Comparison of ENCODE assay signal across 29 cellular contexts in the genomic region with DNA sequence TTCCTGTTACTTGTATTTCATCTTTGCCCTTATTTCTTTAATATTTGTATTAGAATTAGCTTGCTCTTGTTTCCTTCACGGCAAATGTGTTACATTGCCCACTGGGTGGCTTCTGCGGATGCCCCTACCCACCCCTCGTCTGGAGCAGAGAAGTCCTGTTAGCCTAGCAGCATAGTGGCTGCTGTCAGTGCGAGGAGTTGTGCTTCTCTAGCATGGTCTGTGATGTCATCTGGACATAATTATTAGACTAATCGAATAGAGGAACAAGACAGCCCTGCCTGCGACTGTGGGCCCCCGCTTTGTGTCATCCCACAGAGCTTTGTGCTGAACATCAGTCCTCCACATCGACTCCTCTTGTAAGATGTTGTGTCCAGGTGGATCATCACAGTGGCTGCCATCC.
DNase-seq lines count a peak whose midpoint lies in the region; ATAC-seq, FAIRE-seq and TF ChIP-seq lines count a peak whose summit lies in the region.
"Had no signal": no experiment of that assay in that cellular context is flagged by ENCODE, and none has a peak within 500 bp of the region (broad histone marks: within the 10 kb centered on the region; RNA-seq: fewer than 3 reads in every experiment).

No MANE protein-coding gene starts in this region.

- no peak for TF ChIP-seq CTCF in glutamatergic neuron (IDR thresholded peaks at IDR 0.05; ENCODE audit: partially characterized antibody, unreplicated experiment)
- no peak for TF ChIP-seq CTCF in gastrocnemius medialis (IDR thresholded peaks at IDR 0.05 in 4 of 5, conservative IDR thresholded peaks at IDR 0.05 in 1 of 5)
- TF ChIP-seq CTCF in MM.1S (IDR thresholded peaks at IDR 0.05; ENCODE audit: low read length), result no peak
- TF ChIP-seq CTCF in GM13977 (IDR thresholded peaks at IDR 0.05; ENCODE audit: extremely low read depth, insufficient read depth, missing control alignments), result no peak

- intact Hi-C loops in CD4-positive, alpha-beta memory T cell (cut with micrococcal nuclease), result no loop called here
- intact Hi-C loops in gastrocnemius medialis (cut with DNase I; ENCODE audit: low total_unique reads), result no loop called here

- no peaks in the 10 kb centered on the region for H3K9me2 ChIP-seq in MM.1S (replicated peaks; ENCODE audit: insufficient read depth, low read length)

- peaks cover 22% of the 10 kb centered on the region for H3K36me3 ChIP-seq in CD4-positive, alpha-beta memory T cell (ENCODE audit: insufficient read depth, low read length)
- H3K36me3 ChIP-seq in gastrocnemius medialis (peaks cover 0 to 14% of the 10 kb centered on the region in 2 donors), MM.1S (replicated peaks; ENCODE audit: insufficient read depth, low read length) (peaks cover 20% of the 10 kb centered on the region)

- no peaks in the 10 kb centered on the region for H3K9me3 Mint-ChIP-seq in CD4-positive, alpha-beta memory T cell
- H3K9me3 Mint-ChIP-seq in glutamatergic neuron (ENCODE audit: unreplicated experiment), result peaks cover 3% of the 10 kb centered on the region
- H3K9me3 Mint-ChIP-seq: activated CD4-positive, alpha-beta memory T cell treated with anti-CD3 and anti-CD28 coated beads for 36 hours; activated T-helper 2 cell treated with anti-CD3 and anti-CD28 coated beads, Interferon-gamma antibody, Interleukin-2, Interleukin-4, amounts not matched to agents 10 μg/mL and 5 μg/mL and 100 μg/mL, durations not matched to agents 14 hours and 24 hours and 36 hours; HFFc6; memory B cell had no signal

- H3K4me2 ChIP-seq in MM.1S (ENCODE audit: low read depth, low read length), result no peak overlapping the region
- H3K4me2 ChIP-seq: BLaER1 had no signal

- no peaks in the 10 kb centered on the region for H3K27me3 Mint-ChIP-seq in CD4-positive, alpha-beta memory T cell
- peaks cover 3% of the 10 kb centered on the region for H3K27me3 Mint-ChIP-seq in glutamatergic neuron (ENCODE audit: unreplicated experiment)
- H3K27me3 Mint-ChIP-seq: activated CD4-positive, alpha-beta memory T cell treated with anti-CD3 and anti-CD28 coated beads for 36 hours; memory B cell had no signal

- H3K27ac ChIP-seq in CD4-positive, alpha-beta memory T cell (ENCODE audit: low read depth, low read length), result no peak overlapping the region
- H3K27ac ChIP-seq in gastrocnemius medialis (peak overlapping the region; percentile 84 to 86 (median 85)), MM.1S (ENCODE audit: low read length) (no peak overlapping the region)
- H3K27ac ChIP-seq: BLaER1, epithelial cell of prostate, SJCRH30 had no signal

- H3K9ac ChIP-seq in MM.1S (ENCODE audit: low read length), result no peak overlapping the region
- H3K9ac ChIP-seq: BLaER1, GM23248 had no signal

- no peaks in the 10 kb centered on the region for H3F3A ChIP-seq in MM.1S (ENCODE audit: insufficient read depth, low read length)

- ATAC-seq in gastrocnemius medialis, result peak in 1 of 2 donors; percentile 18
- ATAC-seq: activated CD4-positive, CD25-positive, alpha-beta regulatory T cell treated with anti-CD3 and anti-CD28 coated beads, Interleukin-2, amount 50 U/mL, for 24 hours; left lobe of liver had no signal

- no peaks in the 10 kb centered on the region for H3K27me3 ChIP-seq in CD4-positive, alpha-beta memory T cell (ENCODE audit: insufficient read depth, low read length)
- H3K27me3 ChIP-seq in gastrocnemius medialis (no peaks in the 10 kb centered on the region), MM.1S (replicated peaks; ENCODE audit: insufficient read depth, low read length) (no peaks in the 10 kb centered on the region)
- H3K27me3 ChIP-seq: BLaER1, sigmoid colon, SJCRH30 had no signal

- peaks cover 22% of the 10 kb centered on the region for H3K4me1 ChIP-seq in CD4-positive, alpha-beta memory T cell (ENCODE audit: insufficient read depth, low read length)
- H3K4me1 ChIP-seq in gastrocnemius medialis, result peaks cover 90% of the 10 kb centered on the region in 2 donors
- no peaks in the 10 kb centered on the region for H3K4me1 ChIP-seq in MM.1S (ENCODE audit: low read length)
- H3K4me1 ChIP-seq: SJCRH30 had no signal

- H3K4me1 Mint-ChIP-seq in CD4-positive, alpha-beta memory T cell, result peaks cover 45 to 85% (median 62%) of the 10 kb centered on the region in 4 donors
- peaks cover 8% of the 10 kb centered on the region for H3K4me1 Mint-ChIP-seq in glutamatergic neuron (ENCODE audit: low read depth, unreplicated experiment)

- H4K20me1 ChIP-seq in MM.1S (ENCODE audit: insufficient read depth, low read length), result no peaks in the 10 kb centered on the region

- TF ChIP-seq POLR2A in gastrocnemius medialis (IDR thresholded peaks at IDR 0.05), result no peak

- no peak overlapping the region for H3K4me3 ChIP-seq in CD4-positive, alpha-beta memory T cell (ENCODE audit: low read length in 2 of 2)
- no peak overlapping the region for H3K4me3 ChIP-seq in gastrocnemius medialis
- H3K4me3 ChIP-seq in MM.1S (ENCODE audit: low read length), result no peak overlapping the region
- H3K4me3 ChIP-seq: BLaER1, GM23248, sigmoid colon, SJCRH30 had no signal

- no peak overlapping the region for H2AFZ ChIP-seq in MM.1S (ENCODE audit: low read length)
- H2AFZ ChIP-seq: GM23248 had no signal

- H3K27ac Mint-ChIP-seq in CD4-positive, alpha-beta memory T cell, result peak overlapping the region in 4 of 7 donors; percentile 4 to 57 (median 34)
- no peak overlapping the region for H3K27ac Mint-ChIP-seq in glutamatergic neuron (ENCODE audit: unreplicated experiment)
- H3K27ac Mint-ChIP-seq: activated CD4-positive, alpha-beta memory T cell treated with anti-CD3 and anti-CD28 coated beads for 36 hours; activated T-helper 2 cell treated with anti-CD3 and anti-CD28 coated beads, Interferon-gamma antibody, Interleukin-2, Interleukin-4, amounts not matched to agents 10 μg/mL and 5 μg/mL and 100 μg/mL, durations not matched to agents 14 hours and 24 hours and 36 hours; memory B cell had no signal

- no peaks in the 10 kb centered on the region for H3K9me3 ChIP-seq in CD4-positive, alpha-beta memory T cell (ENCODE audit: control insufficient read depth in 1 of 2, low read length in 2 of 2)
- H3K9me3 ChIP-seq in gastrocnemius medialis, result no peaks in the 10 kb centered on the region
- no peaks in the 10 kb centered on the region for H3K9me3 ChIP-seq in MM.1S (replicated peaks; ENCODE audit: insufficient read depth, low read length)
- H3K9me3 ChIP-seq: BLaER1, sigmoid colon, SJCRH30 had no signal

- H3K4me3 Mint-ChIP-seq in CD4-positive, alpha-beta memory T cell, result peak overlapping the region in 1 of 8 donors; percentile 39
- peak overlapping the region; percentile 22 for H3K4me3 Mint-ChIP-seq in glutamatergic neuron (ENCODE audit: unreplicated experiment)
- H3K4me3 Mint-ChIP-seq: activated CD4-positive, alpha-beta memory T cell treated with anti-CD3 and anti-CD28 coated beads for 36 hours; HFFc6; memory B cell had no signal

- POLR2A ChIA-PET in CD4-positive, alpha-beta memory T cell (lab: Charles Lee; ENCODE audit: partially characterized antibody), result no interaction called here

- H3K36me3 Mint-ChIP-seq in CD4-positive, alpha-beta memory T cell, result peaks cover 27 to 75% of the 10 kb centered on the region in 2 donors
- no peaks in the 10 kb centered on the region for H3K36me3 Mint-ChIP-seq in glutamatergic neuron (ENCODE audit: unreplicated experiment)

- in situ Hi-C loops in gastrocnemius medialis (cut with MboI; ENCODE audit: low sequenced_read_pairs in 4 of 4) (no loop called here), GM13977 (cut with MboI; ENCODE audit: low pct_unique_long_range_greater_than_20kb, low sequenced_read_pairs, unreplicated experiment) (no loop called here)

- CTCF ChIA-PET in CD4-positive, alpha-beta memory T cell (lab: Charles Lee; ENCODE audit: partially characterized antibody), result interaction anchor here (1.3 kb wide), 1 partner anchor 49 kb away, joined by 3 read pairs; no protein-coding TSS in a partner anchor

- FAIRE-seq in HTR-8/SVneo (lab: Jason Lieb, UNC), result peak; percentile 13
- FAIRE-seq: colon had no signal

- DNase-seq in CD4-positive, alpha-beta memory T cell, result no peak
- DNase-seq in HTR-8/SVneo (ENCODE audit: insufficient read length, low spot score) (no peak), glutamatergic neuron (no peak), gastrocnemius medialis (no peak), occipital lobe (lab: John Stamatoyannopoulos, UW) (no peak), MM.1S (no peak), GDM1 (lab: John Stamatoyannopoulos, UW) (no peak), GM13977 (ENCODE audit: low spot score) (no peak)
- DNase-seq: activated CD4-positive, alpha-beta memory T cell treated with anti-CD3 and anti-CD28 coated beads for 36 hours; activated naive CD4-positive, alpha-beta T cell treated with anti-CD3 and anti-CD28 coated beads, Interleukin-2, amount 50 U/mL, for 16 hours; anterior cingulate cortex; Calu3; DMS79; HFFc6; NCI-H1092; NCI-H1694; RPMI8226; sigmoid colon; SJCRH30; stimulated activated CD4-positive, alpha-beta T cell treated with anti-CD3 and anti-CD28 coated beads, Interleukin-4, amount 100 ng/mL, for 1 hour; T-helper 1 cell had no signal

- peaks cover 95% of the 10 kb centered on the region for H3K79me2 ChIP-seq in MM.1S (ENCODE audit: low read length)

Comparison
In these comparisons a context has a peak if more than half of its experiments do, and no peak if none do; other contexts are left out.
1. H3K27ac ChIP-seq: peak in gastrocnemius medialis (4 of 4); none in CD4-positive, alpha-beta memory T cell (single experiment) and MM.1S (single experiment).